ENCODE assay signal across 8 cellular contexts in the genomic region with DNA sequence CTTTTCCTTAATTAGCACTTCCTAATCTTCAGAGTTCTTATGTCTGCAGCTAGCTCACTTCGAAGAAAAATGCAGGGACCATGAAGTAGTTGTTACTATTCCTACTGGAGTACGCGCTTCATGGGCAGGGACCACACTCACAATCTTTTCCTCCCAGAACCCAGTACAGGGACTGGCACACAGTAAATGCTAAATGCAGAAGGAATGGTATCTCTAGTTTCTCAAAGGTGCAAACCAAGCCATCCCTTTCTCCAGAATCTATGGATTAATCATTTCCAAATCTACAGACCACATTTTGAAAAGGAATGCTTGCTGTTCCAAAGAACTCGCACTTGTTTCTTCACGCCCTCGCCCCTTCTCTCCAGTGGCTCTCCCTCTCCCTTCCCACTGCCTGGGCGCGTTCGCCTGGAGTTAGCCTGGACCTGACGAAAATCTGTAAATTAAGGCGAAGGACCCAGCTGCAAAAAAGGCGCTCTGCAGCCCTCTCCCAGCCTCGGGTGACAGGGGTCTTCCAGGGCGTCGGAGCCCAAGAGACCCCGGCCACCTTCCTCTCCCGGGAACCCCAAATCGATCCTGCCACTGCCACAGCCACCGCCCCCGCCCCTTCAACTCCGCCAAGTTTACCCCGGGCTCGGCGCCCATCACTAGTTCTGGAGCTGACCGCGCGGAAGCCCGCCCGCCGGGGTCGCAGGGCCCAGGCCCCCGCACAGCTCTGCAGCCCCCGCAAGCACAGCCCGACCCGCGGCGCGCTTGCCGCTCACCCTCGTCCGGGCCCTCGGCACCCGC. TPM values are rescaled to one million over a fixed set of nuclear protein-coding genes. Genes with fewer than 3 reads are reported as not detected.
A peak's percentile ranks its signal among the peaks of the same experiment; 100 is the strongest.
DNase-seq lines count a peak whose midpoint lies in the region; ATAC-seq, FAIRE-seq and TF ChIP-seq lines count a peak whose summit lies in the region.

No MANE protein-coding gene starts in this region.

- no peak for ATAC-seq in activated CD8-positive, alpha-beta memory T cell treated with anti-CD3 and anti-CD28 coated beads, Interleukin-2, amount 10 ng/mL, durations not matched to agents 7 days and 5 days
- ATAC-seq in T-cell (replicated peaks in 1 of 4) (no peak), pancreas (peak in 2 of 4 donors; percentile 8 to 14), esophagus mucosa (no peak), GM18498 (IDR thresholded peaks at IDR 0.05; ENCODE audit: unreplicated experiment) (no peak)

- no peaks in the 10 kb centered on the region for H3K9me3 ChIP-seq in pancreas

- WGBS in pancreas, 2 donors: 0% methylated on average over 42 to 43 of the region's 43 CpGs

- H3K4me1 Mint-ChIP-seq in activated CD8-positive, alpha-beta memory T cell treated with anti-CD3 and anti-CD28 coated beads, Interleukin-2, amount 10 ng/mL, durations not matched to agents 7 days and 5 days: peaks cover 40% of the 10 kb centered on the region
- H3K4me1 Mint-ChIP-seq in T-cell: peaks cover 33 to 54% (median 47%) of the 10 kb centered on the region in 3 donors

- CTCF ChIA-PET in activated CD8-positive, alpha-beta memory T cell treated with anti-CD3 and anti-CD28 coated beads, Interleukin-2, amount 10 ng/mL, durations not matched to agents 7 days and 5 days (lab: Charles Lee): interaction anchor here (0.8 to 8.5 kb wide), 9 partner anchors 18 to 168 kb away, joined by 3 to 48 read pairs (median 3); partner anchors contain the start of gene ZNF282
- CTCF ChIA-PET in T-cell (lab: Charles Lee): interaction anchor here (0.5 to 3.0 kb wide), 9 partner anchors 10 to 71 kb away, joined by 3 to 14 read pairs (median 4); no protein-coding TSS in a partner anchor

- peak overlapping the region; percentile 94 for H3K4me3 Mint-ChIP-seq in activated CD8-positive, alpha-beta memory T cell treated with anti-CD3 and anti-CD28 coated beads, Interleukin-2, amount 10 ng/mL, durations not matched to agents 7 days and 5 days
- H3K4me3 Mint-ChIP-seq in T-cell: peak overlapping the region; percentile 88 to 96 (median 91)

- H3K4me3 ChIP-seq in pancreas: peak overlapping the region; percentile 59 to 88 (median 75)

- no peak for TF ChIP-seq CTCF in pancreas (IDR thresholded peaks at IDR 0.05)

- no peaks in the 10 kb centered on the region for H3K27me3 ChIP-seq in pancreas

- H3K36me3 ChIP-seq in pancreas: no peaks in the 10 kb centered on the region

- no peaks in the 10 kb centered on the region for H3K9me3 Mint-ChIP-seq in activated CD8-positive, alpha-beta memory T cell treated with anti-CD3 and anti-CD28 coated beads, Interleukin-2, amount 10 ng/mL, durations not matched to agents 7 days and 5 days (ENCODE audit: low read depth)
- H3K9me3 Mint-ChIP-seq in T-cell: no peaks in the 10 kb centered on the region

- peaks cover 3 to 34% (median 4%) of the 10 kb centered on the region in 3 donors for H3K4me1 ChIP-seq in pancreas

- POLR2A ChIA-PET in T-cell (lab: Charles Lee): interaction anchor here in 1 of 2 donors (0.7 kb wide), 1 partner anchor 37 kb away, joined by 3 read pairs; no protein-coding TSS in a partner anchor

- peak overlapping the region; percentile 85 to 96 (median 88) for H3K27ac ChIP-seq in pancreas

- no peak for FAIRE-seq in pancreas (lab: Jason Lieb, UNC)

- H3K36me3 Mint-ChIP-seq in activated CD8-positive, alpha-beta memory T cell treated with anti-CD3 and anti-CD28 coated beads, Interleukin-2, amount 10 ng/mL, durations not matched to agents 7 days and 5 days: peaks cover 5% of the 10 kb centered on the region
- peaks cover 12% of the 10 kb centered on the region for H3K36me3 Mint-ChIP-seq in T-cell

- no peak for DNase-seq in activated CD8-positive, alpha-beta memory T cell treated with anti-CD3 and anti-CD28 coated beads, Interleukin-2, amount 10 ng/mL, durations not matched to agents 7 days and 5 days
- no peak for DNase-seq in activated CD8-positive, alpha-beta memory T cell treated with anti-CD3 and anti-CD28 coated beads, Interleukin-2, amount 50 U/mL, for 4 hours
- DNase-seq in T-cell: peak in 2 of 34 experiments; percentile 1 to 6
- peak; percentile 37 for DNase-seq in fibroblast of peridontal ligament (ENCODE audit: extremely low read depth)
- peak in 1 of 6 donors; percentile 44 for DNase-seq in pancreas
- DNase-seq in epidermal melanocyte (ENCODE audit: insufficient read length, low spot score): no peak

- intact Hi-C loops in pancreas (cut with DNase I): no loop called here

- peaks cover 3% of the 10 kb centered on the region for H3K27me3 Mint-ChIP-seq in activated CD8-positive, alpha-beta memory T cell treated with anti-CD3 and anti-CD28 coated beads, Interleukin-2, amount 10 ng/mL, durations not matched to agents 7 days and 5 days
- H3K27me3 Mint-ChIP-seq in T-cell: no peaks in the 10 kb centered on the region

- peak overlapping the region; percentile 90 for H3K27ac Mint-ChIP-seq in activated CD8-positive, alpha-beta memory T cell treated with anti-CD3 and anti-CD28 coated beads, Interleukin-2, amount 10 ng/mL, durations not matched to agents 7 days and 5 days
- H3K27ac Mint-ChIP-seq in T-cell: peak overlapping the region; percentile 83 to 94

RNA-seq across cellular contexts. Expression of gene PDIA4, which starts 0.6 kb away (rescaled TPM):
- total RNA-seq in activated CD8-positive, alpha-beta memory T cell treated with anti-CD3 and anti-CD28 coated beads, Interleukin-2, amount 10 ng/mL, durations not matched to agents 7 days and 5 days: 10 to 100 TPM; 82.3 to 99.4 TPM
- 10 to 100 TPM; 40.3 to 75.3 (median 68.4) TPM for total RNA-seq in T-cell
- 100 to 1,000 TPM in 2 of 6 donors, 10 to 100 TPM in 4; 54.2 to 185 (median 86.7) TPM for total RNA-seq in pancreas
- polyA plus RNA-seq in pancreas: 10 to 100 TPM; 35.6 to 52.1 TPM
- 58.8 TPM for total RNA-seq in esophagus mucosa
